1 cellular context compared by ENCODE assay signal in the genomic region with DNA sequence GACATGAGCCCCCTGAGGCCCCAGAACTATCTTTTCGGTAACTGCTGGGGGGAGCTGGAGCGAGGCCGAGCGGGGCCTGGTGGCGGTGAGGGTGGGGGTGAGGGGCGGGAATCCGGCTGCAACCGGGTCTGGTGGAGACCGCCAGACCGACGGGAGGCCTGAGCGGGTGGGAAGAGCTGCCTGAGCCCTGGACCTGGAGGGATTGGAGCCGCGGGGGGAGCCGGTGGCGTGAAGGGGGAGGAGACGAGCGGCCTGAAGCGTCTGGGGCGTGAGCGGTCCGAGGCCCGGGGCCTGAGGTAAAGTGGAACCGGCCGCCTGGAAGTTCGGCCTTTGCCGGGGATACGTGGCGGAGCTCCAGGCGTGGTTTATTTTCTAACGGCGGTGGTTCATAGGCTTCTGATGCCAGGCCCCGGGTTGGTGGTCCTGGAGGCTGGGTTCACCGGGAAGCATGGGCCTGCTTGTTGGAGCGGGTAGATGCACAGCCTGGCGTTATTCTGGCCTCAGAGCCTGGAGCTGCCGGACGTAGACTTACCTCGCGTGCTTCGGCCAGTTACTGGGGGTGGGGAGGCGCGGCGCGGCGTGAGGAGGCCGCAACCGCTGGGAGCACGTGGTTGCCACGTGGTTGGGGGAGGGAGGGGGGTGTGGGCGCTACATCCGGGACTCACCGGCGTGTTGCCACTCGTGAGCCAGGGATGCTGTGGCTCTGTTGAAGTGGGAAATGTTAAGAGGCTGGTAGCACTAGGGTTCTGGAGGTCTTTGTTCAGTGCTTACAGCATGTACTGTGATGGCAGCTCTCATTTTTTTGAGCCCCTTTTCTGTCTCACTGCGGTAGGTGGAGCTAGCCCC.
A peak's percentile ranks its signal among the peaks of the same experiment; 100 is the strongest.
TF ChIP-seq lines count a peak whose summit lies in the region.

No MANE protein-coding gene starts in this region.

TF ChIP-seq in HEK293, 187 proteins besides CTCF, POLR2A, EP300 and RAD21 (continued from another document):
- no peak for TF ChIP-seq ZNF629 (tag by site-specific recombination; IDR thresholded peaks at IDR 0.05)
- TF ChIP-seq ZNF423 (tag by site-specific recombination; IDR thresholded peaks at IDR 0.05), result no peak
- TF ChIP-seq ZNF292 (tag by site-specific recombination; IDR thresholded peaks at IDR 0.05; ENCODE audit: borderline replicate concordance, low read depth), result no peak
- TF ChIP-seq ZNF837 (tag by site-specific recombination; IDR thresholded peaks at IDR 0.05), result 0 out of 2 replicates have a peak, but pooled peaks have one; percentile 13
- TF ChIP-seq ZNF302 (tag by site-specific recombination; IDR thresholded peaks at IDR 0.05; ENCODE audit: low read depth), result no peak
- TF ChIP-seq, protein P1, sequence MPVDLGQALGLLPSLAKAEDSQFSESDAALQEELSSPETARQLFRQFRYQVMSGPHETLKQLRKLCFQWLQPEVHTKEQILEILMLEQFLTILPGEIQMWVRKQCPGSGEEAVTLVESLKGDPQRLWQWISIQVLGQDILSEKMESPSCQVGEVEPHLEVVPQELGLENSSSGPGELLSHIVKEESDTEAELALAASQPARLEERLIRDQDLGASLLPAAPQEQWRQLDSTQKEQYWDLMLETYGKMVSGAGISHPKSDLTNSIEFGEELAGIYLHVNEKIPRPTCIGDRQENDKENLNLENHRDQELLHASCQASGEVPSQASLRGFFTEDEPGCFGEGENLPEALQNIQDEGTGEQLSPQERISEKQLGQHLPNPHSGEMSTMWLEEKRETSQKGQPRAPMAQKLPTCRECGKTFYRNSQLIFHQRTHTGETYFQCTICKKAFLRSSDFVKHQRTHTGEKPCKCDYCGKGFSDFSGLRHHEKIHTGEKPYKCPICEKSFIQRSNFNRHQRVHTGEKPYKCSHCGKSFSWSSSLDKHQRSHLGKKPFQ (tag by site-specific recombination; IDR thresholded peaks at IDR 0.05), result peak; percentile 14; the same call in 1 of the 2 replicates
- TF ChIP-seq ZNF830 (tag by site-specific recombination; IDR thresholded peaks at IDR 0.05; ENCODE audit: low read depth), result no peak
- TF ChIP-seq, protein P2, sequence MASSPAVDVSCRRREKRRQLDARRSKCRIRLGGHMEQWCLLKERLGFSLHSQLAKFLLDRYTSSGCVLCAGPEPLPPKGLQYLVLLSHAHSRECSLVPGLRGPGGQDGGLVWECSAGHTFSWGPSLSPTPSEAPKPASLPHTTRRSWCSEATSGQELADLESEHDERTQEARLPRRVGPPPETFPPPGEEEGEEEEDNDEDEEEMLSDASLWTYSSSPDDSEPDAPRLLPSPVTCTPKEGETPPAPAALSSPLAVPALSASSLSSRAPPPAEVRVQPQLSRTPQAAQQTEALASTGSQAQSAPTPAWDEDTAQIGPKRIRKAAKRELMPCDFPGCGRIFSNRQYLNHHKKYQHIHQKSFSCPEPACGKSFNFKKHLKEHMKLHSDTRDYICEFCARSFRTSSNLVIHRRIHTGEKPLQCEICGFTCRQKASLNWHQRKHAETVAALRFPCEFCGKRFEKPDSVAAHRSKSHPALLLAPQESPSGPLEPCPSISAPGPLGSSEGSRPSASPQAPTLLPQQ (tag by site-specific recombination; IDR thresholded peaks at IDR 0.05), result 0 out of 2 replicates have a peak, but pooled peaks have one; percentile 15
- peak; percentile 97 for TF ChIP-seq KLF10 (tag by site-specific recombination; IDR thresholded peaks at IDR 0.05)
- peak; percentile 51 for TF ChIP-seq SP3 (tag by site-specific recombination; IDR thresholded peaks at IDR 0.05)
- TF ChIP-seq ZXDB (tag by site-specific recombination; IDR thresholded peaks at IDR 0.05), result peak; percentile 63
